25 cellular contexts compared by ENCODE assay signal in the genomic region with DNA sequence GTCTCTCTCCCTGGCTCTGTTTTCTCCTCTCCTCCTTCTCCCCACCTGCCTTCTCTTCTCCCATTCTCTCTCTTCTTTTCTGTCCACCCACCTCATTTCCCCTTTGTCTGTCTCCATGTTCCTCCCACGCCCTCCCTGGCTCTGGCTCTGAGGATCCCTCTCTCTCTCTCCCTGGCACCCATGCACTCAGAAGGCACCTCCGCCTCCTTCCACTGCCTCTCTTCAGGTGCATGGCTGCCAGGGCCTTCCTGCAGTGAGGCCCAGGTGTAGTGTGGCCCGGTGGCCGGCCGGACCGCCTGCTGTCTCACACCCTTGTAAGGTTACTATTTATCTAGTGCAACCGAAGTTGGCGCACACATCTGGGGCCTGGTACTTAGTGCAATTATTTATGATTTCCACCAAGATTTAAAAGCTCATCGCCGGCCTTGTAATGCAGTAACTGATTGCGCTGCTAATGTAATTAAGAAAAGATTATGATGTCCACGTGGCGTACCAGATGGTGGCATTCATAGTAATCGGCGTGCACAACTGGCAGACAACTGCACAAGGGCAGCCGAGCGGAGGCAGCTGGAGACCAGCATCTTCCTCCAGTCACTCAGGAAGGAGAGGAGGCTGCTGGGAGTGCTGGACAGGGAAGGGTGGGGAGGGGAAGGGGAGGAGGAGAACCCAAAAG. TPM values are rescaled to one million over a fixed set of nuclear protein-coding genes. Genes with fewer than 3 reads are reported as not detected.
DNase-seq lines count a peak whose midpoint lies in the region; ATAC-seq, FAIRE-seq and TF ChIP-seq lines count a peak whose summit lies in the region.
"Had no signal": no experiment of that assay in that cellular context is flagged by ENCODE, and none has a peak within 500 bp of the region (broad histone marks: within the 10 kb centered on the region; RNA-seq: fewer than 3 reads in every experiment).

No MANE protein-coding gene starts in this region.

- H2AFZ ChIP-seq in osteoblast (ENCODE audit: low read length), result peak overlapping the region; percentile 52

- H3K27me3 Mint-ChIP-seq in Caco-2 (ENCODE audit: insufficient read depth, unreplicated experiment), result peaks cover 4% of the 10 kb centered on the region
- peaks cover 27 to 30% of the 10 kb centered on the region in 2 donors for H3K27me3 Mint-ChIP-seq in CD4-positive, alpha-beta memory T cell

- no peak overlapping the region for H3K4me2 ChIP-seq in osteoblast (ENCODE audit: insufficient read depth, low read length)

- H3K4me1 Mint-ChIP-seq in Caco-2 (ENCODE audit: low read depth, unreplicated experiment), result peaks cover 14% of the 10 kb centered on the region
- H3K4me1 Mint-ChIP-seq in CD4-positive, alpha-beta memory T cell, result no peaks in the 10 kb centered on the region
- H3K4me1 Mint-ChIP-seq: activated naive CD8-positive, alpha-beta T cell treated with anti-CD3 and anti-CD28 coated beads, Interleukin-2, amount 10 ng/mL, durations not matched to agents 7 days and 5 days; memory B cell; stimulated activated effector memory CD8-positive, alpha-beta T cell treated with anti-CD3 and anti-CD28 coated beads, Interleukin-12 subunit alpha, Interleukin-12 subunit beta, amount 100 ng/mL, for 72 hours had no signal

- H3K9me3 ChIP-seq in Caco-2 (peaks cover 6% of the 10 kb centered on the region; the same call in 1 of the 2 replicates), osteoblast (ENCODE audit: low read depth, low read length) (peaks cover 2% of the 10 kb centered on the region)
- no peaks in the 10 kb centered on the region for H3K9me3 ChIP-seq in CD4-positive, alpha-beta memory T cell (ENCODE audit: control insufficient read depth in 1 of 2, low read length in 2 of 2)

- peak overlapping the region; percentile 78 for H3K27ac Mint-ChIP-seq in Caco-2 (ENCODE audit: unreplicated experiment)
- H3K27ac Mint-ChIP-seq in CD4-positive, alpha-beta memory T cell, result no peak overlapping the region
- H3K27ac Mint-ChIP-seq: activated naive CD8-positive, alpha-beta T cell treated with anti-CD3 and anti-CD28 coated beads, Interleukin-2, amount 10 ng/mL, durations not matched to agents 7 days and 5 days; memory B cell; natural killer cell treated with Interleukin-12 subunit alpha and Interleukin-12 subunit beta and Interleukin-15 and Interleukin-18, amount 100 ng/mL, for 72 hours; stimulated activated effector memory CD8-positive, alpha-beta T cell treated with anti-CD3 and anti-CD28 coated beads, Interleukin-12 subunit alpha, Interleukin-12 subunit beta, amount 100 ng/mL, for 72 hours had no signal

- H3K36me3 ChIP-seq in Caco-2 (ENCODE audit: control insufficient read depth, insufficient read depth, low read length) (no peaks in the 10 kb centered on the region), osteoblast (ENCODE audit: insufficient read depth, low read length) (no peaks in the 10 kb centered on the region)
- H3K36me3 ChIP-seq in CD4-positive, alpha-beta memory T cell (ENCODE audit: insufficient read depth, low read length), result no peaks in the 10 kb centered on the region

- H3K27me3 ChIP-seq in Caco-2 (replicated peaks; ENCODE audit: control insufficient read depth, insufficient read depth, low read length) (no peaks in the 10 kb centered on the region), osteoblast (ENCODE audit: insufficient read depth, low read length) (peaks cover 7% of the 10 kb centered on the region)
- peaks cover 9% of the 10 kb centered on the region for H3K27me3 ChIP-seq in CD4-positive, alpha-beta memory T cell (ENCODE audit: insufficient read depth, low read length)

- DNase-seq in Caco-2, result no peak
- DNase-seq in head of caudate nucleus, result peak in 31 of 42 donors; percentile 17 to 73 (median 45)
- DNase-seq in osteoblast (ENCODE audit: insufficient read length, low spot score, missing footprints), result no peak
- DNase-seq in activated CD8-positive, alpha-beta memory T cell treated with anti-CD3 and anti-CD28 coated beads, Interleukin-2, amount 50 U/mL, for 48 hours, result no peak
- no peak for DNase-seq in CD4-positive, alpha-beta memory T cell
- DNase-seq in frontal cortex (ENCODE audit: low spot score in 2 of 2), result no peak
- DNase-seq: activated CD4-positive, alpha-beta T cell treated with anti-CD3 and anti-CD28 coated beads, Interleukin-2, amount 50 U/mL, for 1 hour; activated CD8-positive, alpha-beta memory T cell treated with anti-CD3 and anti-CD28 coated beads, Interleukin-2, amount 50 U/mL, for 4 hours; activated naive CD8-positive, alpha-beta T cell treated with anti-CD3 and anti-CD28 coated beads, Interleukin-2, amount 10 ng/mL, durations not matched to agents 7 days and 5 days; left colon; MM.1S; NCI-H1417 treated with DMSO at 0.1 percent for 48 hours; NCI-H510A treated with DMSO at 0.1 percent for 48 hours; small intestine; stimulated activated CD4-positive, alpha-beta T cell treated with anti-CD3 and anti-CD28 coated beads, Interleukin-2, amount 100 ng/mL, for 24 hours had no signal

- no peaks in the 10 kb centered on the region for H3K36me3 Mint-ChIP-seq in Caco-2 (ENCODE audit: insufficient read depth, unreplicated experiment)
- peaks cover 0 to 3% of the 10 kb centered on the region in 2 donors for H3K36me3 Mint-ChIP-seq in CD4-positive, alpha-beta memory T cell
- H3K36me3 Mint-ChIP-seq: activated naive CD8-positive, alpha-beta T cell treated with anti-CD3 and anti-CD28 coated beads, Interleukin-2, amount 10 ng/mL, durations not matched to agents 7 days and 5 days; natural killer cell treated with Interleukin-12 subunit alpha and Interleukin-12 subunit beta and Interleukin-15 and Interleukin-18, amount 100 ng/mL, for 72 hours; stimulated activated effector memory CD8-positive, alpha-beta T cell treated with anti-CD3 and anti-CD28 coated beads, Interleukin-12 subunit alpha, Interleukin-12 subunit beta, amount 100 ng/mL, for 72 hours had no signal

- no peak for FAIRE-seq in frontal cortex (lab: Jason Lieb, UNC)
- FAIRE-seq: GM19239, H54, K562, small intestine had no signal

- no peak overlapping the region for H3K27ac ChIP-seq in osteoblast (ENCODE audit: low read depth, low read length)
- H3K27ac ChIP-seq in CD4-positive, alpha-beta memory T cell (ENCODE audit: low read depth, low read length), result no peak overlapping the region
- H3K27ac ChIP-seq: SK-N-MC, VCaP had no signal

- TF ChIP-seq CTCF in Caco-2 (IDR thresholded peaks at IDR 0.05; ENCODE audit: insufficient read depth in 1 of 2, low read depth in 1 of 2, low read length in 1 of 2, severe bottlenecking in 1 of 2, unreplicated experiment in 1 of 2) (no peak), osteoblast (IDR thresholded peaks at IDR 0.05; ENCODE audit: extremely low read depth, low read depth, low read length) (no peak)

- no peaks in the 10 kb centered on the region for H3K79me2 ChIP-seq in osteoblast (ENCODE audit: insufficient read depth, low read length)

- no peak overlapping the region for H3K4me3 ChIP-seq in Caco-2 (ENCODE audit: low read depth, low read length)
- no peak overlapping the region for H3K4me3 ChIP-seq in osteoblast (ENCODE audit: insufficient read depth, low read length)
- no peak overlapping the region for H3K4me3 ChIP-seq in CD4-positive, alpha-beta memory T cell (ENCODE audit: low read length in 2 of 2)
- H3K4me3 ChIP-seq: K562, SK-N-MC had no signal

- no peak overlapping the region for H3K4me3 Mint-ChIP-seq in Caco-2 (ENCODE audit: unreplicated experiment)
- H3K4me3 Mint-ChIP-seq in CD4-positive, alpha-beta memory T cell, result no peak overlapping the region
- H3K4me3 Mint-ChIP-seq: activated naive CD8-positive, alpha-beta T cell treated with anti-CD3 and anti-CD28 coated beads, Interleukin-2, amount 10 ng/mL, durations not matched to agents 7 days and 5 days; memory B cell; natural killer cell treated with Interleukin-12 subunit alpha and Interleukin-12 subunit beta and Interleukin-15 and Interleukin-18, amount 100 ng/mL, for 72 hours; stimulated activated effector memory CD8-positive, alpha-beta T cell treated with anti-CD3 and anti-CD28 coated beads, Interleukin-12 subunit alpha, Interleukin-12 subunit beta, amount 100 ng/mL, for 72 hours had no signal

- H3K9me3 Mint-ChIP-seq in Caco-2 (ENCODE audit: unreplicated experiment), result peaks cover 9% of the 10 kb centered on the region
- H3K9me3 Mint-ChIP-seq in CD4-positive, alpha-beta memory T cell, result peaks cover 2 to 18% (median 5%) of the 10 kb centered on the region in 8 donors
- H3K9me3 Mint-ChIP-seq: natural killer cell treated with Interleukin-12 subunit alpha and Interleukin-12 subunit beta and Interleukin-15 and Interleukin-18, amount 100 ng/mL, for 72 hours had no signal

- ATAC-seq in SK-N-SH treated with all-trans-retinoic acid at 6 μM for 48 hours, result no peak
- ATAC-seq in GM21576 (IDR thresholded peaks at IDR 0.05; ENCODE audit: unreplicated experiment), result no peak
- ATAC-seq: K562; left colon; natural killer cell treated with Interleukin-12 subunit alpha and Interleukin-12 subunit beta and Interleukin-15 and Interleukin-18, amount 100 ng/mL, for 72 hours; stimulated activated effector memory CD8-positive, alpha-beta T cell treated with anti-CD3 and anti-CD28 coated beads, Interleukin-12 subunit alpha, Interleukin-12 subunit beta, amount 100 ng/mL, for 72 hours had no signal

- intact Hi-C loops in Caco-2 (cut with micrococcal nuclease; ENCODE audit: unreplicated experiment) (no loop called here), head of caudate nucleus (cut with DNase I) (no loop called here)
- intact Hi-C loops in CD4-positive, alpha-beta memory T cell (cut with micrococcal nuclease), result no loop called here

- POLR2A ChIA-PET in Caco-2 (lab: Charles Lee), result no interaction called here
- POLR2A ChIA-PET in CD4-positive, alpha-beta memory T cell (lab: Charles Lee; ENCODE audit: partially characterized antibody), result no interaction called here

- CTCF ChIA-PET in Caco-2 (lab: Charles Lee), result no interaction called here
- CTCF ChIA-PET in CD4-positive, alpha-beta memory T cell (lab: Charles Lee; ENCODE audit: partially characterized antibody), result no interaction called here

- peaks cover 13% of the 10 kb centered on the region for H3K4me1 ChIP-seq in Caco-2
- H3K4me1 ChIP-seq in osteoblast (ENCODE audit: insufficient read depth, low read length), result no peaks in the 10 kb centered on the region
- H3K4me1 ChIP-seq in CD4-positive, alpha-beta memory T cell (ENCODE audit: insufficient read depth, low read length), result no peaks in the 10 kb centered on the region

- no TSS peak for BruUV-seq in Caco-2 (replicated peaks; lab: Mats Ljungman, UMichigan)

- H4K20me1 ChIP-seq in osteoblast (ENCODE audit: insufficient read depth, low read length), result no peaks in the 10 kb centered on the region

TF ChIP-seq in SK-N-SH treated with all-trans-retinoic acid at 6 μM for 48 hours, 23 proteins besides CTCF, POLR2A, EP300 and RAD21 (continues in another document):
- TF ChIP-seq OSR1 (CRISPR knock-in tag; IDR thresholded peaks at IDR 0.05) (no peak), TCF4 (CRISPR knock-in tag; IDR thresholded peaks at IDR 0.05; ENCODE audit: borderline replicate concordance) (peak; percentile 94), ZC3H10 (CRISPR knock-in tag; IDR thresholded peaks at IDR 0.05) (no peak), ZNF70 (CRISPR knock-in tag; IDR thresholded peaks at IDR 0.05) (no peak), TOX (CRISPR knock-in tag; IDR thresholded peaks at IDR 0.05; ENCODE audit: borderline replicate concordance) (no peak), ARNTL (CRISPR knock-in tag; IDR thresholded peaks at IDR 0.05; ENCODE audit: borderline replicate concordance, low read depth) (no peak)

RNA-seq across cellular contexts. Expression of a gene that starts 50.4 kb away (rescaled TPM):
- total RNA-seq in Caco-2 (2022), result 20.8 and 24.4 TPM in 2 replicates
- total RNA-seq in osteoblast, result 5.4 and 8.0 TPM in 2 replicates
- total RNA-seq in CD4-positive, alpha-beta memory T cell, result 1 to 10 TPM; 6.0 to 6.5 TPM
- 1 to 10 TPM in 1 of 2 donors, under 1 TPM in 1; 0.30 to 3.7 TPM for polyA plus RNA-seq in CD4-positive, alpha-beta memory T cell
- 28.5 TPM for total RNA-seq in frontal cortex
- total RNA-seq: K562 had no signal
- polyA plus RNA-seq: K562 had no signal

Comparison
In these comparisons a context has a peak if more than half of its experiments do, and no peak if none do; other contexts are left out.
1. DNase-seq: peak in head of caudate nucleus (31 of 42); none in Caco-2 (0 of 2), osteoblast (single experiment), activated CD8-positive, alpha-beta memory T cell treated with anti-CD3 and anti-CD28 coated beads, Interleukin-2, amount 50 U/mL, for 48 hours (single experiment), CD4-positive, alpha-beta memory T cell (0 of 5) and frontal cortex (0 of 2).